In genomic region chr12:89179983-89180382, GRCh38 we compare ENCODE assay signal across 7 cellular contexts.
A peak's percentile ranks its signal among the peaks of the same experiment; 100 is the strongest.
DNase-seq lines count a peak whose midpoint lies in the region; ATAC-seq and TF ChIP-seq lines count a peak whose summit lies in the region.

No MANE protein-coding gene starts in this region.

- no peak for ATAC-seq in HCT116
- ATAC-seq in GM18861 (IDR thresholded peaks at IDR 0.05; ENCODE audit: unreplicated experiment), result no peak

- H4K20me1 ChIP-seq in HCT116 (ENCODE audit: insufficient read depth), result no peaks in the 10 kb centered on the region

- H3K36me3 ChIP-seq in HCT116 (ENCODE audit: control insufficient read depth in 1 of 2, insufficient read depth in 2 of 2, low read length in 2 of 2) (no peaks in the 10 kb centered on the region), sigmoid colon (no peaks in the 10 kb centered on the region)
- no peaks in the 10 kb centered on the region for H3K36me3 ChIP-seq in CD4-positive, alpha-beta memory T cell (ENCODE audit: insufficient read depth, low read length)

- H3K27ac Mint-ChIP-seq in CD4-positive, alpha-beta memory T cell, result no peak overlapping the region

- no peak overlapping the region for H3K9ac ChIP-seq in HCT116 (ENCODE audit: low read length)

- H3K9me3 ChIP-seq in HCT116 (ENCODE audit: control insufficient read depth in 1 of 2, insufficient read depth in 1 of 2, low read depth in 1 of 2, low read length in 2 of 2) (no peaks in the 10 kb centered on the region), sigmoid colon (no peaks in the 10 kb centered on the region)
- H3K9me3 ChIP-seq in CD4-positive, alpha-beta memory T cell (ENCODE audit: control insufficient read depth in 1 of 2, low read length in 2 of 2), result no peaks in the 10 kb centered on the region

- H3K9me2 ChIP-seq in HCT116 (ENCODE audit: insufficient read depth), result no peaks in the 10 kb centered on the region

- no peaks in the 10 kb centered on the region for H3K79me2 ChIP-seq in HCT116 (ENCODE audit: insufficient read depth, low read length)

- H3K9me3 Mint-ChIP-seq in CD4-positive, alpha-beta memory T cell, result no peaks in the 10 kb centered on the region

- no TSS peak for BruUV-seq in HCT116 (replicated peaks; lab: Mats Ljungman, UMichigan)

- WGBS in sigmoid colon, 2 donors, result 3 to 11% methylated on average over 1 of the region's 1 CpG

- no peaks in the 10 kb centered on the region for H3K36me3 Mint-ChIP-seq in CD4-positive, alpha-beta memory T cell

- TF ChIP-seq POLR2A in HCT116 (IDR thresholded peaks at IDR 0.05; ENCODE audit: borderline replicate concordance, extremely low read depth, insufficient read depth, insufficient read length), result no peak
- TF ChIP-seq POLR2A in sigmoid colon (IDR thresholded peaks at IDR 0.05), result no peak

- RAD21 ChIA-PET in HCT116 (lab: Charles Lee; ENCODE audit: low non-redundant PET in 1 of 2, low total read pairs in 2 of 2, uncharacterized antibody in 2 of 2, unreplicated experiment in 2 of 2), result no interaction called here

- no peak for TF ChIP-seq RAD21 in HCT116 (IDR thresholded peaks at IDR 0.05; ENCODE audit: low read depth)

- H3K27me3 ChIP-seq in HCT116 (ENCODE audit: insufficient read depth, low read length) (no peaks in the 10 kb centered on the region), sigmoid colon (no peaks in the 10 kb centered on the region)
- H3K27me3 ChIP-seq in CD4-positive, alpha-beta memory T cell (ENCODE audit: insufficient read depth, low read length), result no peaks in the 10 kb centered on the region

- DNase-seq in HCT116 (ENCODE audit: low read depth, low spot score) (no peak), NCI-H748 (lab: John Stamatoyannopoulos, UW; ENCODE audit: unreplicated experiment) (peak; percentile 82), epithelial cell of proximal tubule (ENCODE audit: low read depth) (peak; percentile 33), sigmoid colon (peak; percentile 82), COLO668 (lab: John Stamatoyannopoulos, UW; ENCODE audit: unreplicated experiment) (no peak)
- DNase-seq in CD4-positive, alpha-beta memory T cell, result no peak

- intact Hi-C loops in HCT116 (cut with micrococcal nuclease), result no loop called here
- intact Hi-C loops in sigmoid colon (cut with DNase I), result no loop called here
- intact Hi-C loops in CD4-positive, alpha-beta memory T cell (cut with micrococcal nuclease), result no loop called here

- CTCF ChIA-PET in HCT116 (lab: Charles Lee), result no interaction called here
- CTCF ChIA-PET in CD4-positive, alpha-beta memory T cell (lab: Charles Lee; ENCODE audit: partially characterized antibody), result no interaction called here

- peak in 1 of 4 donors; percentile 26 for TF ChIP-seq EP300 in sigmoid colon (IDR thresholded peaks at IDR 0.05)

- H3K4me3 ChIP-seq in HCT116 (replicated peaks in 1 of 2; ENCODE audit: low read depth in 1 of 2, low read length in 2 of 2), result no peak overlapping the region
- no peak overlapping the region for H3K4me3 ChIP-seq in epithelial cell of proximal tubule (ENCODE audit: low read depth, low read length)
- H3K4me3 ChIP-seq in sigmoid colon, result no peak overlapping the region
- H3K4me3 ChIP-seq in CD4-positive, alpha-beta memory T cell (ENCODE audit: low read length in 2 of 2), result no peak overlapping the region

- POLR2A ChIA-PET in HCT116 (lab: Charles Lee), result no interaction called here
- POLR2A ChIA-PET in CD4-positive, alpha-beta memory T cell (lab: Charles Lee; ENCODE audit: partially characterized antibody), result no interaction called here

- peaks cover 0 to 8% (median 8%) of the 10 kb centered on the region in 4 donors for H3K4me1 Mint-ChIP-seq in CD4-positive, alpha-beta memory T cell

- H3K4me3 Mint-ChIP-seq in CD4-positive, alpha-beta memory T cell, result no peak overlapping the region

- H3K4me1 ChIP-seq in HCT116 (ENCODE audit: control insufficient read depth in 1 of 2, insufficient read depth in 2 of 2, low read length in 2 of 2) (peaks cover 3 to 12% of the 10 kb centered on the region in 2 experiments; a peak in 2 of 4 replicates), sigmoid colon (peaks cover 0 to 11% (median 2%) of the 10 kb centered on the region in 4 donors)
- H3K4me1 ChIP-seq in CD4-positive, alpha-beta memory T cell (ENCODE audit: insufficient read depth, low read length), result peaks cover 7% of the 10 kb centered on the region

- no peak overlapping the region for H3K4me2 ChIP-seq in HCT116 (ENCODE audit: low read length)

- TF ChIP-seq CTCF in HCT116 (IDR thresholded peaks at IDR 0.05 in 2 of 3, conservative IDR thresholded peaks at IDR 0.05 in 1 of 3; ENCODE audit: borderline replicate concordance in 1 of 3, insufficient read depth in 1 of 3, low read depth in 2 of 3, low read length in 2 of 3) (no peak), epithelial cell of proximal tubule (conservative IDR thresholded peaks at IDR 0.05; ENCODE audit: low read depth, low read length) (no peak), sigmoid colon (IDR thresholded peaks at IDR 0.05) (no peak)

- no peak overlapping the region for H3K27ac ChIP-seq in HCT116 (ENCODE audit: low read depth, low read length)
- peak overlapping the region in 2 of 4 donors; percentile 22 to 41 for H3K27ac ChIP-seq in sigmoid colon
- H3K27ac ChIP-seq in CD4-positive, alpha-beta memory T cell (ENCODE audit: low read depth, low read length), result no peak overlapping the region

- no peak overlapping the region for H2AFZ ChIP-seq in HCT116 (ENCODE audit: low read depth, low read length, poor library complexity, severe bottlenecking)

- no peaks in the 10 kb centered on the region for H3K27me3 Mint-ChIP-seq in CD4-positive, alpha-beta memory T cell

TF ChIP-seq in HCT116, 20 proteins besides CTCF, POLR2A, EP300 and RAD21:
- TF ChIP-seq, protein P1, sequence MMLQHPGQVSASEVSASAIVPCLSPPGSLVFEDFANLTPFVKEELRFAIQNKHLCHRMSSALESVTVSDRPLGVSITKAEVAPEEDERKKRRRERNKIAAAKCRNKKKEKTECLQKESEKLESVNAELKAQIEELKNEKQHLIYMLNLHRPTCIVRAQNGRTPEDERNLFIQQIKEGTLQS (IDR thresholded peaks at IDR 0.05), result no peak
- TF ChIP-seq TCF7L2 (IDR thresholded peaks at IDR 0.05; ENCODE audit: borderline replicate concordance, extremely low read depth, insufficient read depth, insufficient read length), result no peak
- TF ChIP-seq ZNF274 (IDR thresholded peaks at IDR 0.05; ENCODE audit: low read depth, low read length), result no peak
- 0 out of 2 replicates have a peak, but pooled peaks have one; percentile 14 for TF ChIP-seq SP1 (IDR thresholded peaks at IDR 0.05; ENCODE audit: low read depth)
- TF ChIP-seq POLR2AphosphoS5 (IDR thresholded peaks at IDR 0.05; ENCODE audit: low read depth, low read length), result no peak
- TF ChIP-seq EZH2phosphoT487 (IDR thresholded peaks at IDR 0.05; ENCODE audit: borderline replicate concordance), result no peak
- no peak for TF ChIP-seq YY1 (IDR thresholded peaks at IDR 0.05; ENCODE audit: extremely low read depth, insufficient replicate concordance, low read depth, low read length)
- peak; percentile 90 for TF ChIP-seq CEBPB (IDR thresholded peaks at IDR 0.05; ENCODE audit: low read depth)
- TF ChIP-seq FOSL1 (IDR thresholded peaks at IDR 0.05; ENCODE audit: low read depth), result no peak
- TF ChIP-seq, protein P2, sequence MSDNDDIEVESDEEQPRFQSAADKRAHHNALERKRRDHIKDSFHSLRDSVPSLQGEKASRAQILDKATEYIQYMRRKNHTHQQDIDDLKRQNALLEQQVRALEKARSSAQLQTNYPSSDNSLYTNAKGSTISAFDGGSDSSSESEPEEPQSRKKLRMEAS (IDR thresholded peaks at IDR 0.05), result no peak
- TF ChIP-seq ZFX (IDR thresholded peaks at IDR 0.05), result no peak

Comparison
In these comparisons a context has a peak if more than half of its experiments do, and no peak if none do; other contexts are left out.
1. DNase-seq: peak in NCI-H748 (single experiment), epithelial cell of proximal tubule (single experiment) and sigmoid colon (single experiment); none in HCT116 (single experiment), COLO668 (single experiment) and CD4-positive, alpha-beta memory T cell (0 of 5).